In the genomic region with DNA sequence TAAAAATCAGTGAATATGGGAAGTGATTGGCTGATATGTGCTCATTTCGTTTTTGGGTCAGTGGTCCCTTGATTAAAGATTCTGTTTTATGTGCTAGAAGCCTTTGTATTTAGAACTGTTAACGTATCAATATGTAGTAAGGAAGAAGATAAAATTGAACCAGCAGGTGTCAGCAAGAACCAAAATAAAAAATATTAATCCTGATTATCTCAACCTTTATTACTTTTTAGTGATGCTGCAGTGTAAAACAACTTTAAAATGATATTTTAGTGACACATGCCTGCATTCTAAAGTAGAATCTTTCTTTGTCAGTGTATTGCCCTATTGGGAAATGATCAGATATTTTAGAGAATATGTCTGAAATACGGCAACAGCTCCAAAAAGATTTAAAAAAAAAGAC, we compare ENCODE assay signal across 25 cellular contexts. TPM values are rescaled to one million over a fixed set of nuclear protein-coding genes. Genes with fewer than 3 reads are reported as not detected.
DNase-seq lines count a peak whose midpoint lies in the region; ATAC-seq and TF ChIP-seq lines count a peak whose summit lies in the region.
"Had no signal": no experiment of that assay in that cellular context is flagged by ENCODE, and none has a peak within 500 bp of the region (broad histone marks: within the 10 kb centered on the region; RNA-seq: fewer than 3 reads in every experiment).

No MANE protein-coding gene starts in this region.

- H3K27me3 ChIP-seq in neural cell (ENCODE audit: insufficient read depth, low read depth, low read length) (no peaks in the 10 kb centered on the region), esophagus muscularis mucosa (no peaks in the 10 kb centered on the region), body of pancreas (no peaks in the 10 kb centered on the region)
- H3K27me3 ChIP-seq: Peyer's patch had no signal

- intact Hi-C loops in OCI-LY7 (cut with micrococcal nuclease; ENCODE audit: unreplicated experiment) (no loop called here), esophagus muscularis mucosa (cut with DNase I) (no loop called here), body of pancreas (cut with DNase I) (no loop called here)

- ATAC-seq in body of pancreas, result no peak
- ATAC-seq: CD8-positive, alpha-beta T cell; naive thymus-derived CD4-positive, alpha-beta T cell; stimulated activated naive B cell treated with anti-CD40 and anti-IgM and Interleukin-4, amounts not matched to agents 10 μg/mL and 1 μg/mL and 100 μg/mL, for 72 hours; WTC11 had no signal

- no peaks in the 10 kb centered on the region for H3F3A ChIP-seq in neural cell (ENCODE audit: insufficient read depth, low read length, poor library complexity, severe bottlenecking)

- TF ChIP-seq RAD21 in neural cell (conservative IDR thresholded peaks at IDR 0.05), result peak; percentile 63

- TF ChIP-seq CTCF in C4-2B (conservative IDR thresholded peaks at IDR 0.05) (peak; percentile 14), OCI-LY7 (conservative IDR thresholded peaks at IDR 0.05; ENCODE audit: low read length) (peak; percentile 35; the same call in 1 of the 2 replicates), neural cell (IDR thresholded peaks at IDR 0.05; ENCODE audit: poor library complexity, severe bottlenecking) (peak; percentile 46), esophagus muscularis mucosa (IDR thresholded peaks at IDR 0.05) (no peak), body of pancreas (IDR thresholded peaks at IDR 0.05) (peak in 2 of 7 experiments; percentile 14)

- H4K20me1 ChIP-seq in OCI-LY7 (ENCODE audit: insufficient read depth, low read length), result peaks cover 9% of the 10 kb centered on the region; the same call in 1 of the 2 replicates
- H4K20me1 ChIP-seq in neural cell (ENCODE audit: insufficient read depth), result no peaks in the 10 kb centered on the region

- DNase-seq in NCI-H748 treated with DMSO at 0.1 percent for 48 hours (lab: John Stamatoyannopoulos, UW) (peak; percentile 2), NCI-H748 (lab: John Stamatoyannopoulos, UW; ENCODE audit: unreplicated experiment) (no peak), OCI-LY7 (ENCODE audit: low spot score) (no peak), esophagus muscularis mucosa (ENCODE audit: extremely low spot score) (no peak), medulla oblongata (ENCODE audit: extremely low spot score) (no peak), body of pancreas (no peak)
- DNase-seq: activated CD4-positive, alpha-beta T cell treated with anti-CD3 and anti-CD28 coated beads, Interleukin-2, amount 10 ng/mL, durations not matched to agents 24 days and 14 days; CD8-positive, alpha-beta T cell; cortex of kidney; DMS 273 treated with DMSO at 0.1 percent for 48 hours; foreskin fibroblast; GOT3; head of caudate nucleus; naive thymus-derived CD4-positive, alpha-beta T cell; NCI-H2081; NCI-H2227 treated with DMSO at 0.1 percent for 48 hours; NCI-H69; Peyer's patch; SIG-M5; stimulated activated naive B cell treated with anti-CD40 and anti-IgM and Interleukin-4, amounts not matched to agents 10 μg/mL and 1 μg/mL and 100 μg/mL, for 72 hours; substantia nigra had no signal

- no peaks in the 10 kb centered on the region for H3K9me2 ChIP-seq in OCI-LY7 (ENCODE audit: insufficient read depth, low read length)
- no peaks in the 10 kb centered on the region for H3K9me2 ChIP-seq in neural cell (ENCODE audit: insufficient read depth, low read length)

- H3K27ac ChIP-seq in C4-2B (no peak overlapping the region), OCI-LY7 (ENCODE audit: low read depth, low read length, poor library complexity, severe bottlenecking) (no peak overlapping the region), neural cell (ENCODE audit: low read length) (no peak overlapping the region), esophagus muscularis mucosa (replicated peaks in 1 of 4) (no peak overlapping the region), body of pancreas (no peak overlapping the region)
- H3K27ac ChIP-seq: Peyer's patch, skin epidermis had no signal

- H3K4me2 ChIP-seq in OCI-LY7 (ENCODE audit: low read length) (no peak overlapping the region), neural cell (ENCODE audit: low read length) (no peak overlapping the region)

- WGBS in esophagus muscularis mucosa, result 76% methylated on average over 3 of the region's 3 CpGs
- 58 to 59% methylated on average over 3 of the region's 3 CpGs for WGBS in body of pancreas, 2 donors

- H3K36me3 ChIP-seq in OCI-LY7 (ENCODE audit: insufficient read depth, low read length), result no peaks in the 10 kb centered on the region
- H3K36me3 ChIP-seq in neural cell (ENCODE audit: insufficient read depth, low read length), result no peaks in the 10 kb centered on the region
- H3K36me3 ChIP-seq in esophagus muscularis mucosa, result peaks cover 0 to 6% (median 0%) of the 10 kb centered on the region in 4 donors
- no peaks in the 10 kb centered on the region for H3K36me3 ChIP-seq in body of pancreas (replicated peaks in 1 of 2; ENCODE audit: insufficient read depth in 1 of 2, low read depth in 2 of 2)

- H3K4me3 ChIP-seq in OCI-LY7 (ENCODE audit: low read depth, low read length, poor library complexity, severe bottlenecking) (no peak overlapping the region), neural cell (ENCODE audit: low read length) (no peak overlapping the region), esophagus muscularis mucosa (no peak overlapping the region), body of pancreas (no peak overlapping the region)
- H3K4me3 ChIP-seq: Peyer's patch, skin epidermis had no signal

- TF ChIP-seq EP300 in neural cell (conservative IDR thresholded peaks at IDR 0.05; ENCODE audit: poor library complexity, severe bottlenecking) (no peak), esophagus muscularis mucosa (IDR thresholded peaks at IDR 0.05) (no peak)

- H2AFZ ChIP-seq in OCI-LY7 (ENCODE audit: low read length) (no peak overlapping the region), neural cell (ENCODE audit: low read depth, low read length) (no peak overlapping the region)

- H3K4me1 ChIP-seq in OCI-LY7 (ENCODE audit: insufficient read depth, low read length, poor library complexity, severe bottlenecking) (no peaks in the 10 kb centered on the region), esophagus muscularis mucosa (peaks cover 25 to 40% (median 37%) of the 10 kb centered on the region in 4 donors), body of pancreas (no peaks in the 10 kb centered on the region)
- H3K4me1 ChIP-seq: Peyer's patch had no signal

- CTCF ChIA-PET in OCI-LY7 (lab: Charles Lee; ENCODE audit: unreplicated experiment), result no interaction called here

- H3K9ac ChIP-seq in neural cell (ENCODE audit: low read length), result no peak overlapping the region

- no peak for TF ChIP-seq POLR2A in esophagus muscularis mucosa (IDR thresholded peaks at IDR 0.05; ENCODE audit: low read depth)
- TF ChIP-seq POLR2A in body of pancreas (IDR thresholded peaks at IDR 0.05), result no peak

- no TSS peak for BruUV-seq in OCI-LY7 (replicated peaks; lab: Mats Ljungman, UMichigan)

- POLR2A ChIA-PET in OCI-LY7 (lab: Charles Lee), result interaction anchor here (0.6 to 0.7 kb wide), 2 partner anchors 38 to 140 kb away, joined by 3 to 4 read pairs; no protein-coding TSS in a partner anchor

- H3K79me2 ChIP-seq in OCI-LY7 (ENCODE audit: insufficient read depth, low read depth, low read length) (peaks cover 9% of the 10 kb centered on the region; the same call in 1 of the 2 replicates), neural cell (replicated peaks; ENCODE audit: insufficient read depth, low read length) (no peaks in the 10 kb centered on the region)

- H3K9me3 ChIP-seq in OCI-LY7 (ENCODE audit: low read length) (no peaks in the 10 kb centered on the region), neural cell (ENCODE audit: low read length) (no peaks in the 10 kb centered on the region), esophagus muscularis mucosa (no peaks in the 10 kb centered on the region), body of pancreas (no peaks in the 10 kb centered on the region)
- H3K9me3 ChIP-seq: Peyer's patch had no signal

TF ChIP-seq in neural cell, 6 proteins besides CTCF, POLR2A, EP300 and RAD21:
- TF ChIP-seq EZH2 (IDR thresholded peaks at IDR 0.05; ENCODE audit: borderline replicate concordance, insufficient read depth, low read length, poor library complexity, severe bottlenecking) (no peak), POLR2AphosphoS5 (IDR thresholded peaks at IDR 0.05) (no peak), SMC3 (conservative IDR thresholded peaks at IDR 0.05; ENCODE audit: poor library complexity) (peak; percentile 68), TAF1 (IDR thresholded peaks at IDR 0.05; ENCODE audit: low read depth) (no peak), MXI1 (conservative IDR thresholded peaks at IDR 0.05; ENCODE audit: poor library complexity, severe bottlenecking) (no peak)
- TF ChIP-seq, protein P1, sequence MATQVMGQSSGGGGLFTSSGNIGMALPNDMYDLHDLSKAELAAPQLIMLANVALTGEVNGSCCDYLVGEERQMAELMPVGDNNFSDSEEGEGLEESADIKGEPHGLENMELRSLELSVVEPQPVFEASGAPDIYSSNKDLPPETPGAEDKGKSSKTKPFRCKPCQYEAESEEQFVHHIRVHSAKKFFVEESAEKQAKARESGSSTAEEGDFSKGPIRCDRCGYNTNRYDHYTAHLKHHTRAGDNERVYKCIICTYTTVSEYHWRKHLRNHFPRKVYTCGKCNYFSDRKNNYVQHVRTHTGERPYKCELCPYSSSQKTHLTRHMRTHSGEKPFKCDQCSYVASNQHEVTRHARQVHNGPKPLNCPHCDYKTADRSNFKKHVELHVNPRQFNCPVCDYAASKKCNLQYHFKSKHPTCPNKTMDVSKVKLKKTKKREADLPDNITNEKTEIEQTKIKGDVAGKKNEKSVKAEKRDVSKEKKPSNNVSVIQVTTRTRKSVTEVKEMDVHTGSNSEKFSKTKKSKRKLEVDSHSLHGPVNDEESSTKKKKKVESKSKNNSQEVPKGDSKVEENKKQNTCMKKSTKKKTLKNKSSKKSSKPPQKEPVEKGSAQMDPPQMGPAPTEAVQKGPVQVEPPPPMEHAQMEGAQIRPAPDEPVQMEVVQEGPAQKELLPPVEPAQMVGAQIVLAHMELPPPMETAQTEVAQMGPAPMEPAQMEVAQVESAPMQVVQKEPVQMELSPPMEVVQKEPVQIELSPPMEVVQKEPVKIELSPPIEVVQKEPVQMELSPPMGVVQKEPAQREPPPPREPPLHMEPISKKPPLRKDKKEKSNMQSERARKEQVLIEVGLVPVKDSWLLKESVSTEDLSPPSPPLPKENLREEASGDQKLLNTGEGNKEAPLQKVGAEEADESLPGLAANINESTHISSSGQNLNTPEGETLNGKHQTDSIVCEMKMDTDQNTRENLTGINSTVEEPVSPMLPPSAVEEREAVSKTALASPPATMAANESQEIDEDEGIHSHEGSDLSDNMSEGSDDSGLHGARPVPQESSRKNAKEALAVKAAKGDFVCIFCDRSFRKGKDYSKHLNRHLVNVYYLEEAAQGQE (IDR thresholded peaks at IDR 0.05; ENCODE audit: borderline replicate concordance), result no peak

RNA-seq across cellular contexts. Expression of a gene that starts 49.5 kb away (rescaled TPM):
- total RNA-seq in OCI-LY7 (2014; rRNA removed; shearing (Covaris generic)), result 8.1 and 14.9 TPM in 2 replicates
- 22.1 and 25.6 TPM in 2 replicates for total RNA-seq in OCI-LY7 (2022)
- 2.6 and 3.3 TPM in 2 replicates for polyA plus RNA-seq in neural cell
- 11.2 and 12.6 TPM in 2 replicates for polyA minus RNA-seq in neural cell
- total RNA-seq in esophagus muscularis mucosa, result 100 to 1,000 TPM; 110 to 196 (median 158) TPM
- total RNA-seq in body of pancreas, result 10 to 100 TPM; 39.2 to 49.5 TPM

Comparison
In these comparisons a context has a peak if more than half of its experiments do, and no peak if none do; other contexts are left out.
1. CTCF ChIP-seq: peak in C4-2B (single experiment), OCI-LY7 (single experiment) and neural cell (single experiment); none in esophagus muscularis mucosa (0 of 3).